ENCODE assay signal across 9 cellular contexts in genomic region chr5:181160755-181161533, GRCh38. TPM values are rescaled to one million over a fixed set of nuclear protein-coding genes. Genes with fewer than 3 reads are reported as not detected.
DNase-seq lines count a peak whose midpoint lies in the region; ATAC-seq and TF ChIP-seq lines count a peak whose summit lies in the region.
"Not testable (repeated sequence)": the region's sequence is repeated elsewhere in the genome, so short reads cannot be mapped to it uniquely, and the experiment has no call there.
"Had no signal": no experiment of that assay in that cellular context is flagged by ENCODE, and none has a peak within 500 bp of the region (broad histone marks: within the 10 kb centered on the region; RNA-seq: fewer than 3 reads in every experiment).

No MANE protein-coding gene starts in this region.

- not testable (repeated sequence) for H3K79me2 ChIP-seq in neural cell (replicated peaks; ENCODE audit: insufficient read depth, low read length)

- H3F3A ChIP-seq in neural cell (ENCODE audit: insufficient read depth, low read length, poor library complexity, severe bottlenecking), result not testable (repeated sequence)

- H3K36me3 ChIP-seq in neural cell (ENCODE audit: insufficient read depth, low read length), result not testable (repeated sequence)

- DNase-seq in D341Med (ENCODE audit: low spot score) (peak; percentile 58), HT-29 (ENCODE audit: low spot score) (peak; percentile 43), NCI-H82 (lab: John Stamatoyannopoulos, UW) (peak; percentile 62), astrocyte of the hippocampus (ENCODE audit: low read depth, low spot score) (peak; percentile 61), foreskin keratinocyte (peak; percentile 32 to 63), superior temporal gyrus (ENCODE audit: extremely low spot score) (peak; percentile 71)
- peak; percentile 48 to 51 for DNase-seq in activated CD4-positive, alpha-beta T cell treated with anti-CD3 and anti-CD28 coated beads for 4 hours

- H3K9ac ChIP-seq in neural cell (ENCODE audit: low read length), result peak overlapping the region; percentile 45

- not testable (repeated sequence) for H3K9me2 ChIP-seq in neural cell (ENCODE audit: insufficient read depth, low read length)

- TF ChIP-seq RAD21 in neural cell (conservative IDR thresholded peaks at IDR 0.05), result not testable (repeated sequence)

- peak; percentile 51 for ATAC-seq in foreskin keratinocyte

- H3K4me1 ChIP-seq in foreskin keratinocyte, result not testable (repeated sequence)

- H2AFZ ChIP-seq in neural cell (ENCODE audit: low read depth, low read length), result not testable (repeated sequence)

- peak overlapping the region; percentile 57 for H3K4me3 ChIP-seq in neural cell (ENCODE audit: low read length)

- not testable (repeated sequence) for H3K9me3 ChIP-seq in neural cell (ENCODE audit: low read length)

- not testable (repeated sequence) for H3K27me3 ChIP-seq in foreskin keratinocyte
- peaks cover 23% of the 10 kb centered on the region for H3K27me3 ChIP-seq in neural cell (ENCODE audit: insufficient read depth, low read depth, low read length)

- not testable (repeated sequence) for H3K4me2 ChIP-seq in neural cell (ENCODE audit: low read length)

- H3K27ac ChIP-seq in foreskin keratinocyte, result peak overlapping the region; percentile 92
- H3K27ac ChIP-seq in neural cell (ENCODE audit: low read length), result peak overlapping the region; percentile 55

- TF ChIP-seq CTCF in foreskin keratinocyte (conservative IDR thresholded peaks at IDR 0.05); neural cell (IDR thresholded peaks at IDR 0.05; ENCODE audit: poor library complexity, severe bottlenecking): not testable (repeated sequence)

- TF ChIP-seq EP300 in neural cell (conservative IDR thresholded peaks at IDR 0.05; ENCODE audit: poor library complexity, severe bottlenecking), result not testable (repeated sequence)

- not testable (repeated sequence) for H4K20me1 ChIP-seq in neural cell (ENCODE audit: insufficient read depth)

RNA-seq across cellular contexts. Expression of gene OR2V2, which starts 13.6 kb away (rescaled TPM):
- total RNA-seq in HT-29 (2014; rRNA removed; shearing (Covaris generic)), result not detected in 2 replicates
- not detected in 2 replicates for total RNA-seq in foreskin keratinocyte
- not detected in 2 replicates for polyA plus RNA-seq in foreskin keratinocyte
- not detected in 2 replicates for polyA plus RNA-seq in neural cell
- polyA minus RNA-seq in neural cell, result not detected in 2 replicates
- total RNA-seq: T-helper 2 cell treated with Interferon-gamma antibody and Interleukin-4, amounts not matched to agents 100 ng/mL and 5 ng/mL, for 36 hours had no signal

RNA-seq across cellular contexts. Expression of gene OR2V1, which starts 30.0 kb away (rescaled TPM):
- not detected in 2 replicates for total RNA-seq in HT-29 (2014; rRNA removed; shearing (Covaris generic))
- not detected in 2 replicates for total RNA-seq in foreskin keratinocyte
- polyA plus RNA-seq in foreskin keratinocyte, result not detected in 2 replicates
- polyA plus RNA-seq in neural cell, result not detected in 2 replicates
- not detected in 2 replicates for polyA minus RNA-seq in neural cell
- total RNA-seq: T-helper 2 cell treated with Interferon-gamma antibody and Interleukin-4, amounts not matched to agents 100 ng/mL and 5 ng/mL, for 36 hours had no signal

RNA-seq across cellular contexts. Expression of gene TRIM7, which starts 44.1 kb away (rescaled TPM):
- 2.9 and 5.5 TPM in 2 replicates for total RNA-seq in HT-29 (2014; rRNA removed; shearing (Covaris generic))
- 33.3 and 37.6 TPM in 2 replicates for total RNA-seq in foreskin keratinocyte
- polyA plus RNA-seq in foreskin keratinocyte, result 36.7 and 39.0 TPM in 2 replicates
- 1.4 and 2.1 TPM in 2 replicates for polyA plus RNA-seq in neural cell
- polyA minus RNA-seq in neural cell, result 0.93 TPM in 1 of 2 replicates, not detected in the other

Comparison
In these comparisons a context has a peak if more than half of its experiments do, and no peak if none do; other contexts are left out.
1. Peak in every context shown above with its lines: DNase-seq, ATAC-seq, H3K4me3 ChIP-seq and H3K27ac ChIP-seq.